ENCODE assay signal across 10 cellular contexts in the genomic region with DNA sequence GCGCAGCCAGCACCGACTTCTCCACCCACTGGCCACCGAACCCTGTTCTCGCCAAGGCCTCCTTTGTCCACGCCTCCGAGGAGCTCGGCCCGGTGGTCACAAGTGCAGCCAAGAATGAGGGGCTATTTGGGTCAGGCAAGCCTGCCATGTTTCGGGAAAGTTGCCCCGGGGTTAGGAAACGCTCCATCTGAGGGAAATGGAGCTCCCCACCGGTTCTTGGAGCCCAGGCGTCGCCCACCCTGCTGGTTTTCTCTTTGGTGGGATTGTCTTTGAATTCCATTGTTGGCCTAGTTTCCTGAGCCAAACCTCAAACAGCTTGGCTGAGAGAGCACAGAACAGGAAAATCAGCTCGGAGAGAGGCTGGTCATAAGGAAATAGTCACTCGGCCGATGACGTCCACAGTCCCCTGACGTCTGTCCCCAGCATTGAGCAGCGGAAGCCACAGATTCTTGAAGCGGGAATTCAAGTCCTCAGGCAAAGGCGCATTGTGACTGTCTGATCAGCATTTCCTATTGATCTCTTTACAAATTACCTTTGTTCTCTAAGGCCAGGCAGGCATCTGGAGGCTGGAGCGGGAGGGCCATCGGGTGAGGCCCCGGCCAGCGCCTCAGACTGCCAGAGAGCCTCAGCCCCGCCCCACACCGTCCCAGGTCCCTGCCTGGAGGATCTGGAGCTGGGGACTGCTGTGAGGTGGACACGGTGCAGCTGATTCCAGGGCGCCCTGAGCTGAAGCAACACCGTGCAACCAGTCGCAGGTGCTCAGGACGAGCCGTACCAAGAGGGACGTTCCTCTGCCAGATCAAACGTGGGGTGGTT.
DNase-seq lines count a peak whose midpoint lies in the region; ATAC-seq and TF ChIP-seq lines count a peak whose summit lies in the region.
"Had no signal": no experiment of that assay in that cellular context is flagged by ENCODE, and none has a peak within 500 bp of the region (broad histone marks: within the 10 kb centered on the region; RNA-seq: fewer than 3 reads in every experiment).

No MANE protein-coding gene starts in this region.

- ATAC-seq in upper lobe of left lung (ENCODE audit: low FRiP score in 2 of 2), result peak; percentile 50 to 54

- peak; percentile 26 to 91 (median 73) for TF ChIP-seq EP300 in upper lobe of left lung (IDR thresholded peaks at IDR 0.05)

- TF ChIP-seq CTCF in upper lobe of left lung (IDR thresholded peaks at IDR 0.05), result no peak

- no peak overlapping the region for H3K4me3 ChIP-seq in upper lobe of left lung

- DNase-seq in NCI-H345 (lab: John Stamatoyannopoulos, UW) (peak; percentile 46), NCI-H345 treated with DMSO at 0.1 percent for 48 hours (lab: John Stamatoyannopoulos, UW; ENCODE audit: unreplicated experiment) (no peak), ecto neural progenitor cell (ENCODE audit: low spot score) (peak; percentile 73), lung microvascular endothelial cell (ENCODE audit: low read depth in 2 of 2) (peak; percentile 39), upper lobe of left lung (peak; percentile 68 to 70), NCI-H69 (lab: John Stamatoyannopoulos, UW) (no peak)
- no peak for DNase-seq in activated CD8-positive, alpha-beta memory T cell treated with anti-CD3 and anti-CD28 coated beads, Interleukin-2, amount 50 U/mL, for 48 hours
- no peak for DNase-seq in activated CD4-positive, alpha-beta T cell treated with anti-CD3 and anti-CD28 coated beads, Interleukin-2, amount 50 U/mL, for 4 hours
- DNase-seq: activated CD4-positive, alpha-beta T cell treated with anti-CD3 and anti-CD28 coated beads, Interleukin-2, amount 50 U/mL, for 1 hour; foreskin melanocyte had no signal

- H3K27ac ChIP-seq in upper lobe of left lung, result peak overlapping the region; percentile 74 to 93 (median 82)

- no peaks in the 10 kb centered on the region for H3K27me3 ChIP-seq in upper lobe of left lung

- H3K36me3 ChIP-seq in upper lobe of left lung, result no peaks in the 10 kb centered on the region

- H3K4me1 ChIP-seq in upper lobe of left lung, result peaks cover 15 to 36% (median 30%) of the 10 kb centered on the region in 4 donors

- H3K9me3 ChIP-seq in upper lobe of left lung, result no peaks in the 10 kb centered on the region

- peak in 2 of 4 donors; percentile 26 to 52 for TF ChIP-seq POLR2A in upper lobe of left lung (IDR thresholded peaks at IDR 0.05)

- 53 to 59% methylated on average over 31 to 33 of the region's 36 CpGs for WGBS in upper lobe of left lung, 2 donors

Comparison
In these comparisons a context has a peak if more than half of its experiments do, and no peak if none do; other contexts are left out.
1. DNase-seq: peak in NCI-H345 (single experiment), ecto neural progenitor cell (single experiment), lung microvascular endothelial cell (2 of 2) and upper lobe of left lung (2 of 2); none in NCI-H345 treated with DMSO at 0.1 percent for 48 hours (single experiment), NCI-H69 (single experiment), activated CD8-positive, alpha-beta memory T cell treated with anti-CD3 and anti-CD28 coated beads, Interleukin-2, amount 50 U/mL, for 48 hours (single experiment) and activated CD4-positive, alpha-beta T cell treated with anti-CD3 and anti-CD28 coated beads, Interleukin-2, amount 50 U/mL, for 4 hours (0 of 2).